ENCODE assay signal across 1 cellular context in the genomic region with DNA sequence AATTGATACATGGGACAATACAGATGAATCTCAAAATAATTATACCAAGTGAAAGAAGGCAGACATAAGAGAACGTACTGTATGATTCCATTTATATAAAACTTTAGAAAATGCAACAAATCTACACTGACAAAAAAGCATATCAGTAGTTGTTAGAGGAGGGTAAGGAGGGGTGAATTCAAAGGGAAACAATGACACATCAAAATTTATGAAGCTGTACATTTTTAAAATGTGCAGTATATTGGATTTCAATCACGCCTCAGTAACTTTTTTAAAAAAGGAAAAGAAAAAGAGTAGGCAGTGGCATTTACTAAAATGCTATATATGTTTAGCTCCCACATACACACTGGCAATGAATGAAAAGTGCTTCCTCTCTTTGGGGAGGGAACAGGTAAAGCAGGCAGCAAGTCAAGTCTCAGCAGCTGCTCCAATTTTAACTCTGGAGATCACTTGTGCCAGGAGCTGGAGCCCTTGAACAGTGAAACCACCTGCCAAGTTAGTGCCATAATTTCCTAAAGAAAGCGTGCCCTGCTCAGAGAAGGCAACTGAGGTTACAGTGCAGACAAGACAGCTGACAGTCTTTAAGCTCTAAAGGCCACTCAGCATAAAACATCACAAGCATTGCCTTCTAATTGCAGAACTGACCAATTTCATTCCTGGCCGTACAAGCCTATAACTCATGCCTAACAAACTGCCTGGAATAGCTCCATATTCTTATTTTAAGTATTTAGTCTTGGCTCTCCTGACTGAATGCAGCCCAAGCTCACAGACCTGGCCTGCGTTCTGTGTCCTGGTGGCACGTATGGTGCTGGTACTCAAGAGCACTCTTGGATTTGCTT.
TF ChIP-seq lines count a peak whose summit lies in the region.

No MANE protein-coding gene starts in this region.

TF ChIP-seq in endothelial cell of umbilical vein, 7 proteins besides CTCF, POLR2A, EP300 and RAD21:
- TF ChIP-seq, protein P1, sequence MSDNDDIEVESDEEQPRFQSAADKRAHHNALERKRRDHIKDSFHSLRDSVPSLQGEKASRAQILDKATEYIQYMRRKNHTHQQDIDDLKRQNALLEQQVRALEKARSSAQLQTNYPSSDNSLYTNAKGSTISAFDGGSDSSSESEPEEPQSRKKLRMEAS (IDR thresholded peaks at IDR 0.05; ENCODE audit: insufficient read depth, insufficient read length), result no peak
- TF ChIP-seq FOS (IDR thresholded peaks at IDR 0.05; ENCODE audit: borderline replicate concordance, insufficient read depth, low read length) (no peak), GATA2 (IDR thresholded peaks at IDR 0.05; ENCODE audit: insufficient read depth, insufficient read length, low read depth, low read length) (no peak), EZH2 (IDR thresholded peaks at IDR 0.05; ENCODE audit: borderline replicate concordance, low read depth, low read length, severe bottlenecking) (no peak), POLR2AphosphoS5 (IDR thresholded peaks at IDR 0.05; ENCODE audit: insufficient read depth, low read depth, low read length) (no peak), JUN (IDR thresholded peaks at IDR 0.05; ENCODE audit: borderline replicate concordance, insufficient read depth, insufficient read length, low read depth) (no peak), MYC (IDR thresholded peaks at IDR 0.05; ENCODE audit: low read depth, low read length) (no peak)
